17 cellular contexts compared by ENCODE assay signal in genomic region chr15:95682129-95682528, GRCh38.
A peak's percentile ranks its signal among the peaks of the same experiment; 100 is the strongest.
DNase-seq lines count a peak whose midpoint lies in the region; TF ChIP-seq lines count a peak whose summit lies in the region.
"Had no signal": no experiment of that assay in that cellular context is flagged by ENCODE, and none has a peak within 500 bp of the region (broad histone marks: within the 10 kb centered on the region; RNA-seq: fewer than 3 reads in every experiment).

No MANE protein-coding gene starts in this region.

- DNase-seq in NCI-H1092 treated with DMSO at 0.1 percent for 48 hours (lab: John Stamatoyannopoulos, UW) (peak; percentile 45), cerebellar cortex (ENCODE audit: low spot score) (peak; percentile 74), nephron progenitor cell (no peak), NCI-H1048 (lab: John Stamatoyannopoulos, UW) (no peak), GOT3 (lab: John Stamatoyannopoulos, UW) (no peak), NOMO-1 (lab: John Stamatoyannopoulos, UW; ENCODE audit: unreplicated experiment in 2 of 2) (no peak)
- no peak for DNase-seq in activated naive CD4-positive, alpha-beta T cell treated with anti-CD3 and anti-CD28 coated beads for 36 hours
- DNase-seq: NCI-H1436 treated with DMSO at 0.1 percent for 48 hours, NCI-H2029 treated with DMSO at 0.1 percent for 48 hours, NCI-H2171 treated with DMSO at 0.1 percent for 48 hours, PC-3, RPMI8226, SHP77 treated with DMSO at 0.1 percent for 48 hours, SK-N-SH had no signal

- CTCF ChIA-PET in activated naive CD4-positive, alpha-beta T cell treated with anti-CD3 and anti-CD28 coated beads for 36 hours (lab: Charles Lee): no interaction called here

- peak overlapping the region; percentile 58 for H3K27ac Mint-ChIP-seq in nephron progenitor cell
- no peak overlapping the region for H3K27ac Mint-ChIP-seq in activated naive CD4-positive, alpha-beta T cell treated with anti-CD3 and anti-CD28 coated beads for 36 hours

- no peaks in the 10 kb centered on the region for H3K27me3 Mint-ChIP-seq in nephron progenitor cell (ENCODE audit: low read depth, poor library complexity)
- no peaks in the 10 kb centered on the region for H3K27me3 Mint-ChIP-seq in activated naive CD4-positive, alpha-beta T cell treated with anti-CD3 and anti-CD28 coated beads for 36 hours (ENCODE audit: low read depth)

- H3K36me3 Mint-ChIP-seq in nephron progenitor cell (ENCODE audit: low read depth): peaks cover 10% of the 10 kb centered on the region
- no peaks in the 10 kb centered on the region for H3K36me3 Mint-ChIP-seq in activated naive CD4-positive, alpha-beta T cell treated with anti-CD3 and anti-CD28 coated beads for 36 hours (ENCODE audit: low read depth)

- H3K4me3 Mint-ChIP-seq in nephron progenitor cell: no peak overlapping the region
- no peak overlapping the region for H3K4me3 Mint-ChIP-seq in activated naive CD4-positive, alpha-beta T cell treated with anti-CD3 and anti-CD28 coated beads for 36 hours

- H3K4me1 Mint-ChIP-seq in nephron progenitor cell: peaks cover 13% of the 10 kb centered on the region
- H3K4me1 Mint-ChIP-seq in activated naive CD4-positive, alpha-beta T cell treated with anti-CD3 and anti-CD28 coated beads for 36 hours (ENCODE audit: low read depth): no peaks in the 10 kb centered on the region

- peaks cover 12% of the 10 kb centered on the region for H3K9me3 Mint-ChIP-seq in nephron progenitor cell
- no peaks in the 10 kb centered on the region for H3K9me3 Mint-ChIP-seq in activated naive CD4-positive, alpha-beta T cell treated with anti-CD3 and anti-CD28 coated beads for 36 hours

- TF ChIP-seq CTCF in 22Rv1 (IDR thresholded peaks at IDR 0.05): no peak
- no peak for TF ChIP-seq CTCF in nephron progenitor cell (IDR thresholded peaks at IDR 0.05)

- H3K27ac ChIP-seq in 22Rv1: peak overlapping the region; percentile 64
- H3K27ac ChIP-seq: A549; BLaER1 treated with 17β-estradiol and CSF1 and Interleukin-3, amounts not matched to agents 10 nM and 100 nM had no signal

- intact Hi-C loops in activated naive CD4-positive, alpha-beta T cell treated with anti-CD3 and anti-CD28 coated beads for 36 hours (cut with micrococcal nuclease): no loop called here

Comparison
In these comparisons a context has a peak if more than half of its experiments do, and no peak if none do; other contexts are left out.
1. DNase-seq: peak in NCI-H1092 treated with DMSO at 0.1 percent for 48 hours (single experiment) and cerebellar cortex (single experiment); none in nephron progenitor cell (single experiment), NCI-H1048 (single experiment), GOT3 (single experiment), activated naive CD4-positive, alpha-beta T cell treated with anti-CD3 and anti-CD28 coated beads for 36 hours (single experiment) and NOMO-1 (0 of 2).